In genomic region chr1:206143537-206144155, GRCh38 we compare ENCODE assay signal across 30 cellular contexts. TPM values are rescaled to one million over a fixed set of nuclear protein-coding genes. Genes with fewer than 3 reads are reported as not detected.
DNase-seq lines count a peak whose midpoint lies in the region; ATAC-seq and TF ChIP-seq lines count a peak whose summit lies in the region.
"Had no signal": no experiment of that assay in that cellular context is flagged by ENCODE, and none has a peak within 500 bp of the region (broad histone marks: within the 10 kb centered on the region; RNA-seq: fewer than 3 reads in every experiment).

No MANE protein-coding gene starts in this region.

- H3K4me3 Mint-ChIP-seq in mesothelial cell of epicardium = no peak overlapping the region
- H3K4me3 Mint-ChIP-seq: activated CD8-positive, alpha-beta T cell treated with anti-CD3 and anti-CD28 coated beads, Interleukin-2, amount 10 ng/mL, durations not matched to agents 7 days and 5 days; activated naive CD8-positive, alpha-beta T cell treated with anti-CD3 and anti-CD28 coated beads, Interleukin-2, amount 50 U/mL, for 24 hours; CD4-positive, CD25-positive, alpha-beta regulatory T cell; memory B cell; T-cell had no signal

- no peaks in the 10 kb centered on the region for H3K27me3 ChIP-seq in WERI-Rb-1 (ENCODE audit: insufficient read depth, low read depth, severe bottlenecking)

- peaks cover 8% of the 10 kb centered on the region for H3K4me1 Mint-ChIP-seq in mesothelial cell of epicardium
- H3K4me1 Mint-ChIP-seq: CD4-positive, CD25-positive, alpha-beta regulatory T cell; memory B cell had no signal

- peaks cover 6% of the 10 kb centered on the region for H3K9me3 Mint-ChIP-seq in mesothelial cell of epicardium
- H3K9me3 Mint-ChIP-seq: memory B cell had no signal

- DNase-seq in NCI-H187 (lab: John Stamatoyannopoulos, UW) = peak; percentile 70 to 76
- no peak for DNase-seq in NCI-H187 treated with DMSO at 0.1 percent for 48 hours (lab: John Stamatoyannopoulos, UW)
- DNase-seq in NCI-H524 (lab: John Stamatoyannopoulos, UW) = peak; percentile 77 to 93
- peak; percentile 87 for DNase-seq in WERI-Rb-1
- DNase-seq in mesothelial cell of epicardium (ENCODE audit: low spot score in 2 of 2, unreplicated experiment in 2 of 2) = no peak
- no peak for DNase-seq in epidermal melanocyte (ENCODE audit: insufficient read length, low spot score)
- DNase-seq: 8988T; activated CD4-positive, CD25-positive, alpha-beta regulatory T cell treated with anti-CD3 and anti-CD28 coated beads, Interleukin-2, amount 50 U/mL, for 72 hours; activated CD8-positive, alpha-beta T cell treated with anti-CD3 and anti-CD28 coated beads, Interleukin-2, amount 10 ng/mL, durations not matched to agents 7 days and 5 days; activated gamma-delta T cell; activated naive CD8-positive, alpha-beta T cell treated with anti-CD3 and anti-CD28 coated beads, Interleukin-2, amount 50 U/mL, for 24 hours; CD4-positive, CD25-positive, alpha-beta regulatory T cell; erythroblast; foreskin keratinocyte; H7; Kasumi-1; left cardiac atrium; NCI-H1048; nucleus accumbens; OCI-M1; psoas muscle; Right ventricle myocardium superior; stimulated activated CD8-positive, alpha-beta memory T cell treated with anti-CD3 and anti-CD28 coated beads, Interleukin-4, amount 100 ng/mL, for 48 hours; stomach; T-cell; tibial artery had no signal

- H3K4me3 ChIP-seq in WERI-Rb-1 (ENCODE audit: low read depth, low read length) = no peak overlapping the region
- H3K4me3 ChIP-seq: psoas muscle, stomach, tibial artery had no signal

- H3K27ac ChIP-seq in WERI-Rb-1 = peak overlapping the region; percentile 38
- H3K27ac ChIP-seq: foreskin keratinocyte, psoas muscle, stomach, tibial artery had no signal

- no peaks in the 10 kb centered on the region for H3K36me3 Mint-ChIP-seq in mesothelial cell of epicardium
- H3K36me3 Mint-ChIP-seq: CD4-positive, CD25-positive, alpha-beta regulatory T cell; memory B cell; T-cell had no signal

- ATAC-seq in GM18511 (IDR thresholded peaks at IDR 0.05; ENCODE audit: unreplicated experiment) (no peak), HG03108 (IDR thresholded peaks at IDR 0.05; ENCODE audit: unreplicated experiment) (no peak)
- ATAC-seq: activated CD8-positive, alpha-beta T cell treated with anti-CD3 and anti-CD28 coated beads, Interleukin-2, amount 10 ng/mL, durations not matched to agents 7 days and 5 days; foreskin keratinocyte; left cardiac atrium; T-cell had no signal

- H3K9me3 ChIP-seq in WERI-Rb-1 (ENCODE audit: severe bottlenecking) = peaks cover 8% of the 10 kb centered on the region
- H3K9me3 ChIP-seq: psoas muscle, stomach, tibial artery had no signal

- no peaks in the 10 kb centered on the region for H3K36me3 ChIP-seq in WERI-Rb-1
- H3K36me3 ChIP-seq: stomach, tibial artery had no signal

- no peak for TF ChIP-seq CTCF in WERI-Rb-1 (IDR thresholded peaks at IDR 0.05; ENCODE audit: low read depth, low read length)
- no peak for TF ChIP-seq CTCF in mesothelial cell of epicardium (IDR thresholded peaks at IDR 0.05; ENCODE audit: unreplicated experiment)

- no peak overlapping the region for H3K27ac Mint-ChIP-seq in mesothelial cell of epicardium
- H3K27ac Mint-ChIP-seq: activated CD8-positive, alpha-beta T cell treated with anti-CD3 and anti-CD28 coated beads, Interleukin-2, amount 10 ng/mL, durations not matched to agents 7 days and 5 days; activated naive CD8-positive, alpha-beta T cell treated with anti-CD3 and anti-CD28 coated beads, Interleukin-2, amount 50 U/mL, for 24 hours; CD4-positive, CD25-positive, alpha-beta regulatory T cell; memory B cell; T-cell had no signal

- H3K27me3 Mint-ChIP-seq in mesothelial cell of epicardium (ENCODE audit: low read depth) = peaks cover 29% of the 10 kb centered on the region

RNA-seq across cellular contexts. Expression of gene AVPR1B, which starts 26.5 kb away (rescaled TPM):
- not detected in 3 replicates for total RNA-seq in mesothelial cell of epicardium
- total RNA-seq: activated CD8-positive, alpha-beta T cell treated with anti-CD3 and anti-CD28 coated beads, Interleukin-2, amount 10 ng/mL, durations not matched to agents 7 days and 5 days; CD4-positive, CD25-positive, alpha-beta regulatory T cell; chondrocyte; foreskin keratinocyte; H7; left cardiac atrium; psoas muscle; Right ventricle myocardium superior had no signal

RNA-seq across cellular contexts. Expression of gene FAM72A, which starts 59.0 kb away (rescaled TPM):
- total RNA-seq in mesothelial cell of epicardium = 1.7 to 2.5 TPM (median 2.0 TPM) in 3 replicates

RNA-seq across cellular contexts. Expression of gene SRGAP2, which starts 59.7 kb away (rescaled TPM):
- total RNA-seq in mesothelial cell of epicardium = 50.7 to 54.2 TPM (median 50.9 TPM) in 3 replicates

Comparison
In these comparisons a context has a peak if more than half of its experiments do, and no peak if none do; other contexts are left out.
1. DNase-seq: peak in NCI-H187 (2 of 2), NCI-H524 (2 of 2) and WERI-Rb-1 (single experiment); none in NCI-H187 treated with DMSO at 0.1 percent for 48 hours (single experiment), mesothelial cell of epicardium (0 of 2) and epidermal melanocyte (single experiment).